ENCODE assay signal across 34 cellular contexts in genomic region chr16:50495673-50496072, GRCh38.
"Had no signal": no experiment of that assay in that cellular context is flagged by ENCODE, and none has a peak within 500 bp of the region (broad histone marks: within the 10 kb centered on the region; RNA-seq: fewer than 3 reads in every experiment).

No MANE protein-coding gene starts in this region.

- H3K4me3 ChIP-seq: MG63 had no signal

- DNase-seq: Kasumi-1, MG63, MM.1S, MV-4-11, NCI-H1048, NCI-H1092, NCI-H1092 treated with DMSO at 0.1 percent for 48 hours, NCI-H1105, NCI-H1105 treated with DMSO at 0.1 percent for 48 hours, NCI-H1417, NCI-H1417 treated with DMSO at 0.1 percent for 48 hours, NCI-H1436, NCI-H1436 treated with DMSO at 0.1 percent for 48 hours, NCI-H146, NCI-H1694, NCI-H1694 treated with DMSO at 0.1 percent for 48 hours, NCI-H187, NCI-H187 treated with DMSO at 0.1 percent for 48 hours, NCI-H1930, NCI-H2029, NCI-H2029 treated with DMSO at 0.1 percent for 48 hours, NCI-H2081, NCI-H2081 treated with DMSO at 0.1 percent for 48 hours, NCI-H2107, NCI-H2171, NCI-H2171 treated with DMSO at 0.1 percent for 48 hours, NCI-H2227 treated with DMSO at 0.1 percent for 48 hours, NCI-H226, NCI-H345, NCI-H446, NCI-H446 treated with DMSO at 0.1 percent for 48 hours, NCI-H510A, NCI-H510A treated with DMSO at 0.1 percent for 48 hours, NCI-H524 had no signal

- H3K27me3 ChIP-seq: MG63 had no signal

- H3K36me3 ChIP-seq: MG63 had no signal
